In genomic region chr1:1509465-1509850, GRCh38 we compare ENCODE assay signal across 2 cellular contexts. TPM values are rescaled to one million over a fixed set of nuclear protein-coding genes. Genes with fewer than 3 reads are reported as not detected.
"Had no signal": no experiment of that assay in that cellular context is flagged by ENCODE, and none has a peak within 500 bp of the region (broad histone marks: within the 10 kb centered on the region; RNA-seq: fewer than 3 reads in every experiment).

No MANE protein-coding gene starts in this region.

RNA-seq across cellular contexts. Expression of gene TMEM240, which starts 31.0 kb away (rescaled TPM):
- total RNA-seq: ascending aorta had no signal

RNA-seq across cellular contexts. Expression of gene ATAD3C, which starts 60.0 kb away (rescaled TPM):
- total RNA-seq: ascending aorta, cerebellum had no signal
